In genomic region chr9:4864234-4864661, GRCh38 we compare ENCODE assay signal across 15 cellular contexts.
A peak's percentile ranks its signal among the peaks of the same experiment; 100 is the strongest.
DNase-seq lines count a peak whose midpoint lies in the region; ATAC-seq and TF ChIP-seq lines count a peak whose summit lies in the region.
"Had no signal": no experiment of that assay in that cellular context is flagged by ENCODE, and none has a peak within 500 bp of the region (broad histone marks: within the 10 kb centered on the region; RNA-seq: fewer than 3 reads in every experiment).

No MANE protein-coding gene starts in this region.

- no peak overlapping the region for H3K4ac ChIP-seq in mesenchymal stem cell (ENCODE audit: low read depth in 1 of 2, low read length in 2 of 2)

- WGBS in mesenchymal stem cell, result 93% methylated on average over 11 of the region's 11 CpGs

- 0 out of 2 replicates have a peak, but pooled peaks cover 4% of the 10 kb centered on the region for H3K9me2 ChIP-seq in GM23338 (ENCODE audit: insufficient read depth)

- no peak overlapping the region for H3K23ac ChIP-seq in mesenchymal stem cell (ENCODE audit: low read length in 2 of 2)

- no peak overlapping the region for H3K14ac ChIP-seq in mesenchymal stem cell (ENCODE audit: low read length in 2 of 2)

- H4K91ac ChIP-seq in mesenchymal stem cell (ENCODE audit: low read length), result no peak overlapping the region

- H2BK120ac ChIP-seq in mesenchymal stem cell (ENCODE audit: low read depth, low read length), result no peak overlapping the region

- peaks cover 23% of the 10 kb centered on the region for H3K36me3 Mint-ChIP-seq in GM23338 (ENCODE audit: low read depth)

- DNase-seq in GM23338 (ENCODE audit: low spot score) (peak; percentile 62), ascending aorta (ENCODE audit: low spot score in 2 of 2) (no peak), mesenchymal stem cell (no peak), tibial artery (no peak), NCI-H345 (lab: John Stamatoyannopoulos, UW) (no peak), NCI-H2227 (lab: John Stamatoyannopoulos, UW; ENCODE audit: unreplicated experiment) (no peak), AG08396 (ENCODE audit: low spot score) (no peak)
- DNase-seq: C1 segment of cervical spinal cord, DMS 273 treated with DMSO at 0.1 percent for 48 hours, NCI-H187 treated with DMSO at 0.1 percent for 48 hours, NCI-H510A, NCI-H774 had no signal

- H3K18ac ChIP-seq in mesenchymal stem cell (ENCODE audit: low read depth in 1 of 2, low read length in 2 of 2), result no peak overlapping the region

- intact Hi-C loops in ascending aorta (cut with DNase I) (no loop called here), tibial artery (cut with DNase I; ENCODE audit: low total_unique reads) (no loop called here)

- no peaks in the 10 kb centered on the region for H3K27me3 Mint-ChIP-seq in GM23338 (ENCODE audit: insufficient read depth, low read depth, poor library complexity)

- H3K4me3 ChIP-seq in GM23338 (no peak overlapping the region), ascending aorta (no peak overlapping the region), mesenchymal stem cell (ENCODE audit: insufficient read depth in 1 of 2, low read depth in 1 of 2, low read length in 2 of 2) (no peak overlapping the region), tibial artery (no peak overlapping the region)
- H3K4me3 ChIP-seq: A549 had no signal

- no peak overlapping the region for H2BK12ac ChIP-seq in mesenchymal stem cell (ENCODE audit: low read length in 2 of 2)

- ATAC-seq in GM23338 (peak; percentile 54), GM19023 (IDR thresholded peaks at IDR 0.05; ENCODE audit: unreplicated experiment) (no peak)
- ATAC-seq: A549 had no signal

- H3K27ac Mint-ChIP-seq in GM23338, result peak overlapping the region; percentile 52; the same call in 1 of the 2 replicates

- peaks cover 5% of the 10 kb centered on the region; the same call in 1 of the 2 replicates for H4K20me1 ChIP-seq in GM23338 (replicated peaks; ENCODE audit: insufficient read depth)

- H3K27ac ChIP-seq in GM23338 (ENCODE audit: low read depth), result 0 out of 2 replicates have a peak overlapping the region, but pooled peaks have one; percentile 20
- peak overlapping the region; percentile 55 to 75 for H3K27ac ChIP-seq in ascending aorta
- H3K27ac ChIP-seq in mesenchymal stem cell (ENCODE audit: low read length, poor library complexity, severe bottlenecking), result no peak overlapping the region
- peak overlapping the region; percentile 68 to 81 for H3K27ac ChIP-seq in tibial artery
- H3K27ac ChIP-seq: A549, RWPE1 had no signal

- H2AK5ac ChIP-seq in mesenchymal stem cell (ENCODE audit: low read length, severe bottlenecking), result no peak overlapping the region

- no peaks in the 10 kb centered on the region for H3F3A ChIP-seq in GM23338 (replicated peaks; ENCODE audit: low read depth)

- no peak overlapping the region for H3K4me2 ChIP-seq in GM23338
- no peak overlapping the region for H3K4me2 ChIP-seq in mesenchymal stem cell (ENCODE audit: low read length, poor library complexity, severe bottlenecking)
- H3K4me2 ChIP-seq: A549 had no signal

- peaks cover 8% of the 10 kb centered on the region for H3K79me1 ChIP-seq in mesenchymal stem cell (replicated peaks; ENCODE audit: low read length, poor library complexity, severe bottlenecking)

- TF ChIP-seq CTCF in GM23338 (conservative IDR thresholded peaks at IDR 0.05; ENCODE audit: low read depth in 2 of 2) (no peak), ascending aorta (IDR thresholded peaks at IDR 0.05) (no peak), tibial artery (IDR thresholded peaks at IDR 0.05) (no peak)

- no peak overlapping the region for H3K4me3 Mint-ChIP-seq in GM23338

- H3K4me1 ChIP-seq in GM23338 (ENCODE audit: insufficient read depth) (no peaks in the 10 kb centered on the region), ascending aorta (peaks cover 10 to 46% of the 10 kb centered on the region in 2 donors), mesenchymal stem cell (ENCODE audit: control insufficient read depth, insufficient read depth, low read depth, low read length) (no peaks in the 10 kb centered on the region), tibial artery (peaks cover 0 to 76% (median 49%) of the 10 kb centered on the region in 4 donors)
- H3K4me1 ChIP-seq: A549 had no signal

- H4K8ac ChIP-seq in mesenchymal stem cell (ENCODE audit: low read length), result peak overlapping the region; percentile 31

- H2BK5ac ChIP-seq in mesenchymal stem cell (ENCODE audit: low read depth, low read length, poor library complexity, severe bottlenecking), result no peak overlapping the region

- H3K4me1 Mint-ChIP-seq in GM23338, result peaks cover 9% of the 10 kb centered on the region; the same call in 2 of the 3 replicates

- no peaks in the 10 kb centered on the region for H3K9me3 Mint-ChIP-seq in GM23338

- H2AFZ ChIP-seq in GM23338 (no peak overlapping the region), mesenchymal stem cell (ENCODE audit: low read depth, low read length) (no peak overlapping the region)

- H2BK15ac ChIP-seq in mesenchymal stem cell (ENCODE audit: low read depth, poor library complexity, severe bottlenecking), result no peak overlapping the region

- H3K9me3 ChIP-seq in ascending aorta (no peaks in the 10 kb centered on the region), mesenchymal stem cell (ENCODE audit: control insufficient read depth, low read length) (no peaks in the 10 kb centered on the region), tibial artery (no peaks in the 10 kb centered on the region)
- H3K9me3 ChIP-seq: A549 had no signal

- H3K79me2 ChIP-seq in GM23338 (replicated peaks; ENCODE audit: insufficient read depth), result peaks cover 5% of the 10 kb centered on the region; the same call in 1 of the 2 replicates

- no peak overlapping the region for H3K9ac ChIP-seq in mesenchymal stem cell (ENCODE audit: low read length)

- H3K27me3 ChIP-seq in GM23338 (ENCODE audit: insufficient read depth) (no peaks in the 10 kb centered on the region), ascending aorta (no peaks in the 10 kb centered on the region), mesenchymal stem cell (ENCODE audit: control insufficient read depth in 1 of 2, insufficient read depth in 1 of 2, low read length in 2 of 2) (no peaks in the 10 kb centered on the region), tibial artery (no peaks in the 10 kb centered on the region)

- H3K36me3 ChIP-seq in GM23338 (ENCODE audit: insufficient read depth) (peaks cover 14% of the 10 kb centered on the region; the same call in 1 of the 2 replicates), ascending aorta (peaks cover 6 to 17% of the 10 kb centered on the region in 2 donors), mesenchymal stem cell (ENCODE audit: control insufficient read depth in 1 of 2, insufficient read depth in 2 of 2, low read depth in 1 of 2, low read length in 2 of 2) (peaks cover 8 to 27% of the 10 kb centered on the region in 2 experiments), tibial artery (peaks cover 13 to 27% (median 27%) of the 10 kb centered on the region in 3 donors)

TF ChIP-seq in GM23338, 12 proteins besides CTCF, POLR2A, EP300 and RAD21 (continues in another document):
- no peak for TF ChIP-seq EZH2 (IDR thresholded peaks at IDR 0.05; ENCODE audit: low read depth, unreplicated experiment)
- TF ChIP-seq EZH2phosphoT487 (IDR thresholded peaks at IDR 0.05; ENCODE audit: unreplicated experiment), result no peak
- no peak for TF ChIP-seq CREB1 (CRISPR knock-in tag; IDR thresholded peaks at IDR 0.05; ENCODE audit: low read depth)
- no peak for TF ChIP-seq ZNF114 (CRISPR knock-in tag; IDR thresholded peaks at IDR 0.05)
